Comparison of ENCODE assay signal across 16 cellular contexts in genomic region chr2:174399171-174399570, GRCh38. TPM values are rescaled to one million over a fixed set of nuclear protein-coding genes. Genes with fewer than 3 reads are reported as not detected.
DNase-seq lines count a peak whose midpoint lies in the region; ATAC-seq, FAIRE-seq and TF ChIP-seq lines count a peak whose summit lies in the region.
"Had no signal": no experiment of that assay in that cellular context is flagged by ENCODE, and none has a peak within 500 bp of the region (broad histone marks: within the 10 kb centered on the region; RNA-seq: fewer than 3 reads in every experiment).

No MANE protein-coding gene starts in this region.

- no TSS peak for BruUV-seq in IMR-90 (replicated peaks; lab: Mats Ljungman, UMichigan)

- no peak overlapping the region for H2AK5ac ChIP-seq in IMR-90 (ENCODE audit: low read depth, low read length)

- intact Hi-C loops in IMR-90 (cut with micrococcal nuclease), result no loop called here

- H3K9me1 ChIP-seq in IMR-90 (ENCODE audit: insufficient read depth, low read length), result no peaks in the 10 kb centered on the region

- H3K4ac ChIP-seq in IMR-90 (ENCODE audit: low read depth, low read length), result no peak overlapping the region

- in situ Hi-C loops in IMR-90 (cut with MboI; ENCODE audit: low sequenced_read_pairs) (no loop called here), astrocyte of the spinal cord (cut with HindIII; ENCODE audit: low sequenced_read_pairs) (no loop called here)

- peaks cover 2 to 11% of the 10 kb centered on the region in 2 experiments; a peak in 3 of 4 replicates for H3K79me1 ChIP-seq in IMR-90 (ENCODE audit: low read depth in 1 of 2, low read length in 2 of 2)

- POLR2A ChIA-PET in IMR-90 (lab: Charles Lee; ENCODE audit: unreplicated experiment), result no interaction called here

- H4K91ac ChIP-seq in IMR-90 (ENCODE audit: insufficient read depth, low read depth, low read length), result no peak overlapping the region

- no peak overlapping the region for H2BK15ac ChIP-seq in IMR-90 (ENCODE audit: low read depth, low read length)

- peak overlapping the region; percentile 76 for H2BK5ac ChIP-seq in IMR-90 (ENCODE audit: low read depth, low read length, poor library complexity, severe bottlenecking)

- 0 out of 2 replicates have a peak overlapping the region, but pooled peaks have one; percentile 19 for H3K14ac ChIP-seq in IMR-90 (replicated peaks; ENCODE audit: low read depth, low read length)

- H3K27me3 ChIP-seq in IMR-90 (ENCODE audit: control insufficient read depth, insufficient read depth, low read length), result no peaks in the 10 kb centered on the region
- H3K27me3 ChIP-seq: BLaER1, SJCRH30 had no signal

- no peak for TF ChIP-seq CTCF in D721Med (IDR thresholded peaks at IDR 0.05; ENCODE audit: insufficient read depth, missing control alignments)
- TF ChIP-seq CTCF in IMR-90 (conservative IDR thresholded peaks at IDR 0.05; ENCODE audit: low read depth, low read length), result no peak
- no peak for TF ChIP-seq CTCF in astrocyte of the spinal cord (IDR thresholded peaks at IDR 0.05; ENCODE audit: low read depth, low read length)

- no peak overlapping the region for H4K5ac ChIP-seq in IMR-90 (ENCODE audit: low read depth, low read length)

- dilution Hi-C loops in IMR-90 (cut with HindIII; ENCODE audit: low sequenced_read_pairs, unreplicated experiment), result no loop called here

- ATAC-seq in IMR-90 (ENCODE audit: low read depth) (no peak), GM18505 (IDR thresholded peaks at IDR 0.05; ENCODE audit: unreplicated experiment) (no peak)

- H3K9ac ChIP-seq in IMR-90 (ENCODE audit: low read depth, low read length), result no peak overlapping the region
- H3K9ac ChIP-seq: BLaER1 had no signal

- no peak overlapping the region for H3K18ac ChIP-seq in IMR-90 (ENCODE audit: low read depth, low read length)

- H4K20me1 ChIP-seq in IMR-90 (ENCODE audit: insufficient read depth, low read length), result no peaks in the 10 kb centered on the region

- H3K4me3 ChIP-seq in IMR-90 (ENCODE audit: insufficient read depth, low read depth, low read length) (no peak overlapping the region), astrocyte of the spinal cord (ENCODE audit: low read depth, low read length) (no peak overlapping the region)
- H3K4me3 ChIP-seq: BLaER1, SJCRH30 had no signal

- no peaks in the 10 kb centered on the region for H3K9me3 ChIP-seq in IMR-90 (ENCODE audit: control insufficient read depth, insufficient read depth, low read length)
- H3K9me3 ChIP-seq: BLaER1, SJCRH30 had no signal

- H2AFZ ChIP-seq in IMR-90 (replicated peaks; ENCODE audit: low read length, poor library complexity), result no peak overlapping the region

- H2BK120ac ChIP-seq in IMR-90 (ENCODE audit: low read depth, low read length), result no peak overlapping the region

- H3K27ac ChIP-seq in IMR-90 (ENCODE audit: insufficient read depth, low read length), result no peak overlapping the region
- H3K27ac ChIP-seq: BLaER1, RWPE1, SJCRH30 had no signal

- H3K4me1 ChIP-seq in IMR-90 (ENCODE audit: control insufficient read depth, insufficient read depth, low read length), result peaks cover 1% of the 10 kb centered on the region; the same call in 1 of the 2 replicates

- TF ChIP-seq POLR2A in IMR-90 (IDR thresholded peaks at IDR 0.05; ENCODE audit: low read depth, low read length) (no peak), GM18505 (IDR thresholded peaks at IDR 0.05; ENCODE audit: borderline replicate concordance, extremely low read depth, insufficient read depth, insufficient read length) (no peak)

- H4K8ac ChIP-seq in IMR-90 (ENCODE audit: low read depth in 2 of 2, low read length in 2 of 2), result no peak overlapping the region

- no peak for TF ChIP-seq RAD21 in IMR-90 (IDR thresholded peaks at IDR 0.05; ENCODE audit: low read length)

- H2AK9ac ChIP-seq in IMR-90 (replicated peaks; ENCODE audit: low read depth, low read length, poor library complexity), result no peak overlapping the region

- CTCF ChIA-PET in IMR-90 (lab: Yijun Ruan, JAX), result no interaction called here

- H3K36me3 ChIP-seq in IMR-90 (ENCODE audit: control insufficient read depth, insufficient read depth, low read length), result no peaks in the 10 kb centered on the region
- H3K36me3 ChIP-seq: SJCRH30 had no signal

- H3K4me2 ChIP-seq in IMR-90 (ENCODE audit: low read depth, low read length), result no peak overlapping the region
- H3K4me2 ChIP-seq: BLaER1 had no signal

- no peak overlapping the region for H3K56ac ChIP-seq in IMR-90 (ENCODE audit: extremely low read depth, insufficient read depth, low read length)

- H3K23ac ChIP-seq in IMR-90 (ENCODE audit: low read depth, low read length), result no peak overlapping the region

- peak; percentile 77 for FAIRE-seq in D721Med (lab: Jason Lieb, UNC)
- FAIRE-seq: H54 had no signal

- DNase-seq in D721Med (ENCODE audit: insufficient read length, low spot score) (no peak), IMR-90 (peak; percentile 54), astrocyte of the spinal cord (ENCODE audit: low read depth, low spot score) (peak; percentile 2), non-pigmented ciliary epithelial cell (ENCODE audit: low read depth) (peak; percentile 19), NCI-H2107 treated with DMSO at 0.1 percent for 48 hours (lab: John Stamatoyannopoulos, UW; ENCODE audit: unreplicated experiment) (no peak)
- DNase-seq in activated CD4-positive, alpha-beta T cell treated with anti-CD3 and anti-CD28 coated beads for 48 hours, result no peak
- DNase-seq: ACHN; NCI-H1436 treated with DMSO at 0.1 percent for 48 hours; NCI-H226; NK-92 treated with Interleukin-12 subunit alpha and Interleukin-12 subunit beta, amount 100 ng/mL, for 24 hours; OCI-M1; SJCRH30 had no signal

- no peak overlapping the region for H2BK20ac ChIP-seq in IMR-90 (ENCODE audit: low read depth, low read length)

- WGBS in IMR-90 (ENCODE audit: extremely low coverage in 2 of 2, insufficient read length in 1 of 2), 2 experiments, result no CpG with 5 or more reads among the region's 1 CpG

TF ChIP-seq in IMR-90, 13 proteins besides CTCF, POLR2A, EP300 and RAD21:
- no peak for TF ChIP-seq USF2 (IDR thresholded peaks at IDR 0.05; ENCODE audit: low read depth, low read length)
- no peak for TF ChIP-seq CEBPB (IDR thresholded peaks at IDR 0.05; ENCODE audit: low read depth, low read length)
- no peak for TF ChIP-seq RFX5 (IDR thresholded peaks at IDR 0.05; ENCODE audit: low read depth, low read length)
- no peak for TF ChIP-seq ELK1 (IDR thresholded peaks at IDR 0.05; ENCODE audit: borderline replicate concordance, low read depth, low read length)
- no peak for TF ChIP-seq FOS (IDR thresholded peaks at IDR 0.05; ENCODE audit: low read depth, low read length)
- TF ChIP-seq BHLHE40 (IDR thresholded peaks at IDR 0.05; ENCODE audit: low read depth, low read length), result no peak
- TF ChIP-seq SMC3 (IDR thresholded peaks at IDR 0.05; ENCODE audit: low read depth, low read length), result no peak
- no peak for TF ChIP-seq CHD1 (IDR thresholded peaks at IDR 0.05; ENCODE audit: low read depth, low read length)
- no peak for TF ChIP-seq MXI1 (IDR thresholded peaks at IDR 0.05; ENCODE audit: borderline replicate concordance, low read depth, low read length)
- TF ChIP-seq MAZ (IDR thresholded peaks at IDR 0.05; ENCODE audit: borderline replicate concordance, low read depth, low read length), result no peak
- no peak for TF ChIP-seq MAFK (IDR thresholded peaks at IDR 0.05; ENCODE audit: low read depth, low read length)
- TF ChIP-seq NFE2L2 (IDR thresholded peaks at IDR 0.05; ENCODE audit: low read depth, low read length), result no peak
- no peak for TF ChIP-seq RCOR1 (IDR thresholded peaks at IDR 0.05; ENCODE audit: insufficient replicate concordance, low read length)

RNA-seq across cellular contexts. Expression of gene SCRN3, which starts 3.6 kb away (rescaled TPM):
- total RNA-seq in IMR-90 (2012; rRNA removed), result 9.9 and 18.6 TPM in 2 replicates
- 8.0 and 11.4 TPM in 2 replicates for polyA plus RNA-seq in IMR-90 (2012; rRNA removed)
- polyA plus RNA-seq in IMR-90 (2012; cell fraction: cytosol; rRNA removed), result 4.2 and 6.1 TPM in 2 replicates
- polyA plus RNA-seq in IMR-90 (2012; cell fraction: nucleus; rRNA removed; ENCODE audit: low replicate concordance), result 7.5 and 9.6 TPM in 2 replicates

Comparison
In these comparisons a context has a peak if more than half of its experiments do, and no peak if none do; other contexts are left out.
1. DNase-seq: peak in IMR-90 (single experiment), astrocyte of the spinal cord (single experiment) and non-pigmented ciliary epithelial cell (single experiment); none in D721Med (single experiment), NCI-H2107 treated with DMSO at 0.1 percent for 48 hours (single experiment) and activated CD4-positive, alpha-beta T cell treated with anti-CD3 and anti-CD28 coated beads for 48 hours (single experiment).